8 cellular contexts compared by ENCODE assay signal in the genomic region with DNA sequence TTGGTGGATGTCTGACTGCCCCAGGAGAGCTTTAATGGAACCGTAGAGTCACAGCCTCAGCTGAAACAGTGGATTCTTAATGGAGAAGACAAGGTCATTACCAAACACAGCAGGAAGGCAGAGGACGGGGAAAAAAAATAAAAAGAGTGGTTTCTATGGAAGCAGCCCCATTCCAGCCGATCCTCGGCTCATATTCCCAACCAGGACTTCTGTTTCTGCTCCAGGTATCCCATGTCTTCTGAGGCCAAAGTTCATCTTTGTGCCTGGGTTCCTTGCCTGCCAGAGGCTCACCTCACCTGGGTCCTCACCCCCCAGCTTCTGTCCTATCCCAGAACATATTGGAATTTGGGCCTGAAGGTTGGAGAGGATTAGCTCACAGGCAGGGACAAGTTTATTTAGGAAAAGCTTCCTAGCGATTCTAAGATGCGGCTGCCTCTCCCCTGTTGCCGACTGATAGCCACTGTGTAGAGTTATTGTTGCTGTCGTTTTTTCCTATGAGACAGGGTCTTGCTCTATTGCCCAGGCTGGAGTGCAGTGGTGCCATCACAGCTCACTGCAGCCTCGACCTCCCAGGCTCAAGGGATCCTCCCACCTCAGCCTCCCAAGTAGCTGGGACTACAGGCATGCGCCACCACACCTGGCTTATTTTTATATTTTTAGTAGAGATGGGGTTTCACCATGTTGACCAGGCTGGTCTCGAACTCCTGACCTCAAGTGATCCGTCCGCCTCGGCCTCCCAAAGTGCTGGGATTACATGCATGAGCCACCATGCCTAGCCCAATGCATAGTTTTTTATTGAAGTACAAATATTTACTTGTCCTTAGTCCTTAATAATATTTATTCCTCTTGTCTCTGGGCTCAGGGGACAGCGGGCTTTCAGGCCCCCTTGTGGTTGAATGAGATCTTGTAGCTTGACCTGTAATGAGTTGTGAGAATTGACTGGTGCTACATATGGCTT.
DNase-seq lines count a peak whose midpoint lies in the region; ATAC-seq, FAIRE-seq and TF ChIP-seq lines count a peak whose summit lies in the region.

No MANE protein-coding gene starts in this region.

- no peak for FAIRE-seq in GM18507 (lab: Jason Lieb, UNC)

- peak; percentile 54 for TF ChIP-seq CTCF in AG09309 (IDR thresholded peaks at IDR 0.05; ENCODE audit: control insufficient read depth, insufficient read depth, low read depth, low read length, missing control alignments)

- ATAC-seq in GM21447 (IDR thresholded peaks at IDR 0.05; ENCODE audit: unreplicated experiment) = no peak
- no peak for ATAC-seq in GM21367 (IDR thresholded peaks at IDR 0.05; ENCODE audit: unreplicated experiment)
- ATAC-seq in HG03571 (IDR thresholded peaks at IDR 0.05; ENCODE audit: unreplicated experiment) = no peak

- DNase-seq in AG09309 (ENCODE audit: low read depth) (no peak), GM18507 (ENCODE audit: extremely low spot score, insufficient read length, low read depth) (peak; percentile 28), SHP77 treated with DMSO at 0.1 percent for 48 hours (lab: John Stamatoyannopoulos, UW) (peak; percentile 7), hepatic stellate cell (ENCODE audit: low spot score) (peak; percentile 59)
- DNase-seq in activated naive CD4-positive, alpha-beta T cell treated with anti-CD3 and anti-CD28 coated beads, Interleukin-2, amount 50 U/mL, for 16 hours = no peak

- H3K4me3 ChIP-seq in AG09309 (ENCODE audit: control insufficient read depth, low read depth, low read length) = no peak overlapping the region

Comparison
In these comparisons a context has a peak if more than half of its experiments do, and no peak if none do; other contexts are left out.
1. DNase-seq: peak in GM18507 (single experiment), SHP77 treated with DMSO at 0.1 percent for 48 hours (single experiment) and hepatic stellate cell (single experiment); none in AG09309 (single experiment) and activated naive CD4-positive, alpha-beta T cell treated with anti-CD3 and anti-CD28 coated beads, Interleukin-2, amount 50 U/mL, for 16 hours (single experiment).